8 cellular contexts compared by ENCODE assay signal in the genomic region with DNA sequence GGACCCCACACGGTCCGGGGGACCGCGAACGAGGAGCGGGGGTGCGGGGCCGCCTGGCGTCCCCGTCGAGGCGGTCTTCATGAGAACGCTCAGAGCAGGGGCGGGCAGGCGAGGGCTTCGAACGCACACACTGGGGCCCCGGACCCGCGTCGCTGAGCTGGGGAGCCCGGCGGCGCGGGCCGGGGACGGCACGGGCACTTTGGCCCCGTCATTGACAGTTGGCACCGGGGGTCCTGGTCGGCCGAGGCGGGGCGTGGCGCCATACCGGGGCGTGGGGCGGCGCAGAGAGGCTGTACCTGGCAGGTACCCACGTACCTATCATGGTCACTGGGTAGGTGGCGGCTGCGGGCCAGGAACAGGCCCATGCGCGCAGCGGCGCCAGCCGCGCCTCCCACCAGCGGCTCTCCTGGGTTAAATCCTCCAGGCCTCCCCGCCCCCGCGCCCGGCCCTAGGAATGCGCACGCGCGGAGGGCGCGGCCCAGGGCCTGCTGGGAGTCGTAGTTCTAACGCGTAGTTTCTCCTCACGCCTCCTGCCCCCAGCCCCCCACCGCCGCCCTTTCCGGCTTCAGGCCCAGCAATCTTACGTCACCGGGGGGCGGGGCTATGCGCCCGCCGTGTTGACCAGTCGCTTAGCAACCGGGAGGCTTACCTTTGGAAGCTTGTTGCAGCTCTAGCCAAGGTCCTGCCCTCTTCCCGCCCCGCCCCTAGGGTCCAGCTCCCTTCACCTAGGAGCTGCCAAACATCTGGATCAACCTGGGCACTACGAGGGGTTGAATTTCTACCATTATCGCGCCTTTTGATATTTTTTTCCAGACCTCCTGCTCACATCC. TPM values are rescaled to one million over a fixed set of nuclear protein-coding genes. Genes with fewer than 3 reads are reported as not detected.
DNase-seq lines count a peak whose midpoint lies in the region; ATAC-seq and TF ChIP-seq lines count a peak whose summit lies in the region.

Gene PACRG (plus strand): TSS at position 628 of the 830 bp plus-strand sequence.
Gene PRKN (minus strand): TSS at position 420 of the 830 bp plus-strand sequence.

- TF ChIP-seq CTCF in GM06990 (IDR thresholded peaks at IDR 0.05; ENCODE audit: insufficient read depth, low read length, poor library complexity, severe bottlenecking) (no peak), left ventricle myocardium inferior (IDR thresholded peaks at IDR 0.05; ENCODE audit: borderline replicate concordance) (no peak), type B pancreatic cell (conservative IDR thresholded peaks at IDR 0.05) (no peak)

- peak within 1 kb of the TSS; percentile 70 for H3K4me3 ChIP-seq in GM06990 (replicated peaks; ENCODE audit: low read depth, low read length)
- peak within 1 kb of the TSS; percentile 88 for H3K4me3 ChIP-seq in left ventricle myocardium inferior

- H3K9me3 Mint-ChIP-seq in type B pancreatic cell = no peaks in the 10 kb centered on the region

- no peaks in the 10 kb centered on the region for H3K27me3 ChIP-seq in GM06990 (replicated peaks; ENCODE audit: control insufficient read depth, insufficient read depth, low read length)
- H3K27me3 ChIP-seq in left ventricle myocardium inferior (ENCODE audit: low read depth) = no peaks in the 10 kb centered on the region

- peak within 1 kb of the TSS; percentile 82 for H3K27ac ChIP-seq in angular gyrus (ENCODE audit: low read depth, low read length)
- peak within 1 kb of the TSS; percentile 93 for H3K27ac ChIP-seq in left ventricle myocardium inferior (replicated peaks)

- H3K9me3 ChIP-seq in T-helper 17 cell (ENCODE audit: control insufficient read depth, low read length, poor library complexity, severe bottlenecking) (no peaks in the 10 kb centered on the region), left ventricle myocardium inferior (replicated peaks) (peaks cover 13% of the 10 kb centered on the region)

- DNase-seq in GM06990 (ENCODE audit: extremely low read depth, insufficient read length) = peak; percentile 93
- peak; percentile 100 for DNase-seq in NCI-H1092 treated with DMSO at 0.1 percent for 48 hours (lab: John Stamatoyannopoulos, UW)
- peak; percentile 89 to 99 (median 97) for DNase-seq in T-helper 17 cell
- DNase-seq in left ventricle myocardium inferior = peak; percentile 99
- peak; percentile 97 to 100 (median 99) for DNase-seq in posterior cingulate gyrus
- peak; percentile 99 for DNase-seq in type B pancreatic cell (ENCODE audit: extremely low spot score, unreplicated experiment)

- H3K4me3 Mint-ChIP-seq in T-helper 17 cell = peak within 1 kb of the TSS; percentile 97
- H3K4me3 Mint-ChIP-seq in type B pancreatic cell = peak within 1 kb of the TSS; percentile 98

- ATAC-seq in HG02610 (IDR thresholded peaks at IDR 0.05; ENCODE audit: unreplicated experiment) (peak; percentile 99), T-helper 17 cell (peak; percentile 94)

- no peaks in the 10 kb centered on the region for H3K36me3 ChIP-seq in GM06990 (ENCODE audit: control insufficient read depth, insufficient read depth, low read length)
- H3K36me3 ChIP-seq in left ventricle myocardium inferior = no peaks in the 10 kb centered on the region

- intact Hi-C loops in left ventricle myocardium inferior (cut with micrococcal nuclease) (no loop called here), posterior cingulate gyrus (cut with DNase I) (loop anchor here (10.0 kb wide), 1 partner anchor 687 kb away; the partner anchor contains the start of gene QKI)

- H3K36me3 Mint-ChIP-seq in T-helper 17 cell (ENCODE audit: low read depth) (no peaks in the 10 kb centered on the region), type B pancreatic cell (no peaks in the 10 kb centered on the region)

- peak within 1 kb of the TSS; percentile 94 for H3K27ac Mint-ChIP-seq in T-helper 17 cell
- peak within 1 kb of the TSS; percentile 95 for H3K27ac Mint-ChIP-seq in type B pancreatic cell

- H3K27me3 Mint-ChIP-seq in T-helper 17 cell (no peaks in the 10 kb centered on the region), type B pancreatic cell (no peaks in the 10 kb centered on the region)

- H3K4me1 Mint-ChIP-seq in T-helper 17 cell (peaks cover 12% of the 10 kb centered on the region), type B pancreatic cell (ENCODE audit: unreplicated experiment) (peaks cover 17% of the 10 kb centered on the region)

- peaks cover 36% of the 10 kb centered on the region for H3K4me1 ChIP-seq in left ventricle myocardium inferior

RNA-seq across cellular contexts. Expression of gene PACRG, which starts in this region (rescaled TPM):
- total RNA-seq in T-helper 17 cell (1 to 10 TPM; 1.6 to 2.0 TPM), left ventricle myocardium inferior (10.5 TPM), type B pancreatic cell (ENCODE audit: low replicate concordance) (1.6 and 5.6 TPM in 2 replicates)

RNA-seq across cellular contexts. Expression of gene PRKN, which starts in this region (rescaled TPM):
- total RNA-seq in T-helper 17 cell (1 to 10 TPM; 8.3 to 8.4 TPM), left ventricle myocardium inferior (25.5 TPM), type B pancreatic cell (ENCODE audit: low replicate concordance) (1.3 and 6.2 TPM in 2 replicates)

Comparison
In these comparisons a context has a peak if more than half of its experiments do, and no peak if none do; other contexts are left out.
1. Peak in every context shown above with its lines: DNase-seq, ATAC-seq, H3K4me3 ChIP-seq and H3K27ac ChIP-seq.